In the genomic region with DNA sequence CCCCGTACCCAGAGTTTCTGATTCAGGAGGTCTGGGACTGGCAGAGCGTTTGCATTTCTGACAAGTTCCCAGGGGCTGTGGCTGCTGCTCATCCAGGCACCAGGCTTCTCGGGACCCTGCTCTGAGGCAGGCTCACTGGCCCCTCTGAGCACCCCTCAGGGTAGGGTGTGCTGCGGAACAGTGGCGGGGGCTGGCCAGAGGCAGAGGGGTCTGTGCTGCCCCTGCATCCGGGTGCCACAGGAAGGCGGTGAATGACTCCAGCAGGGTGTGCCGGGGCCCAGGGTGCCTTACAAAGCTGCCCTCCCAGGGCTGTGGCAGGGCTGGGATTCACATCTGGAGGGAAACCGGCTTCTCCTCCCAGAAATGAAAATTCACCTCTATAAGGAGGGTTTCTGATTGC, we compare ENCODE assay signal across 2 cellular contexts.
TF ChIP-seq lines count a peak whose summit lies in the region.

No MANE protein-coding gene starts in this region.

TF ChIP-seq in H1, 55 proteins besides CTCF, POLR2A, EP300 and RAD21:
- TF ChIP-seq JUND (IDR thresholded peaks at IDR 0.05; ENCODE audit: low read length) (no peak), KDM4A (IDR thresholded peaks at IDR 0.05; ENCODE audit: low read depth, low read length, severe bottlenecking) (no peak), CBX8 (IDR thresholded peaks at IDR 0.05; ENCODE audit: borderline replicate concordance, low read depth, low read length) (no peak), HDAC6 (IDR thresholded peaks at IDR 0.05; ENCODE audit: low read depth, low read length) (no peak), TAF7 (optimal IDR thresholded peaks at IDR 0.05; ENCODE audit: borderline replicate concordance, low read depth, low read length) (no peak), ASH2L (IDR thresholded peaks at IDR 0.05; ENCODE audit: low read length) (no peak), RFX5 (IDR thresholded peaks at IDR 0.05; ENCODE audit: borderline replicate concordance, low read depth, low read length) (no peak), TEAD4 (IDR thresholded peaks at IDR 0.05; ENCODE audit: low read depth, low read length) (no peak), KDM1A (IDR thresholded peaks at IDR 0.05; ENCODE audit: borderline replicate concordance, low read length) (no peak)
- TF ChIP-seq, protein P1, sequence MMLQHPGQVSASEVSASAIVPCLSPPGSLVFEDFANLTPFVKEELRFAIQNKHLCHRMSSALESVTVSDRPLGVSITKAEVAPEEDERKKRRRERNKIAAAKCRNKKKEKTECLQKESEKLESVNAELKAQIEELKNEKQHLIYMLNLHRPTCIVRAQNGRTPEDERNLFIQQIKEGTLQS (IDR thresholded peaks at IDR 0.05; ENCODE audit: insufficient read depth, low read depth, low read length): no peak
- TF ChIP-seq, protein P2, sequence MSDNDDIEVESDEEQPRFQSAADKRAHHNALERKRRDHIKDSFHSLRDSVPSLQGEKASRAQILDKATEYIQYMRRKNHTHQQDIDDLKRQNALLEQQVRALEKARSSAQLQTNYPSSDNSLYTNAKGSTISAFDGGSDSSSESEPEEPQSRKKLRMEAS (IDR thresholded peaks at IDR 0.05): no peak

TF ChIP-seq in HepG2, 621 proteins besides CTCF, POLR2A, EP300 and RAD21:
- peak; percentile 35 for TF ChIP-seq AGO2 (optimal IDR thresholded peaks at IDR 0.05; ENCODE audit: low read depth, low read length)
- TF ChIP-seq, protein P3, sequence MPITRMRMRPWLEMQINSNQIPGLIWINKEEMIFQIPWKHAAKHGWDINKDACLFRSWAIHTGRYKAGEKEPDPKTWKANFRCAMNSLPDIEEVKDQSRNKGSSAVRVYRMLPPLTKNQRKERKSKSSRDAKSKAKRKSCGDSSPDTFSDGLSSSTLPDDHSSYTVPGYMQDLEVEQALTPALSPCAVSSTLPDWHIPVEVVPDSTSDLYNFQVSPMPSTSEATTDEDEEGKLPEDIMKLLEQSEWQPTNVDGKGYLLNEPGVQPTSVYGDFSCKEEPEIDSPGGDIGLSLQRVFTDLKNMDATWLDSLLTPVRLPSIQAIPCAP (CRISPR knock-in tag; IDR thresholded peaks at IDR 0.05; ENCODE audit: low read depth): no peak
